Comparison of ENCODE assay signal across 20 cellular contexts in the genomic region with DNA sequence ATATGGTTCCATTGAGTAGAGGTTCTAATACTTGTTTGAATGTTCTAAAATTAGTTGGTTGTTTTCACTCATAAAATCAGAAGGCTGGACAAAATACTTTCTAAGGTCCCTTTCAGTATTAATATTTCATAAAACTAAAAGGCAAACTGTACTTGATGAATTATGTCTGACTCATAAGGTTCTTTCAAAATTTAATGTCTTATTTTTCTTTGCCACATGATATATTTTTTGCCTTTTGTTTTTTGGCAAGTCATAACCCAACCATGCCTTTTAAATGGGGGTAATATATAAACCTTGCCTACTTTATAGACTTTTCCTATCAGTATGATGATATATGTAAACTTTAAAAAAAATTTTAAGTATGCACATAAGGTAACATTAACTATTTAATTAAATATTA.
DNase-seq lines count a peak whose midpoint lies in the region; ATAC-seq, FAIRE-seq and TF ChIP-seq lines count a peak whose summit lies in the region.
"Had no signal": no experiment of that assay in that cellular context is flagged by ENCODE, and none has a peak within 500 bp of the region (broad histone marks: within the 10 kb centered on the region; RNA-seq: fewer than 3 reads in every experiment).

No MANE protein-coding gene starts in this region.

- DNase-seq in A549 (ENCODE audit: low read depth in 1 of 2, low spot score in 1 of 2) (no peak), NCI-H226 (peak; percentile 10), keratinocyte (ENCODE audit: low read depth, low spot score) (no peak), SW480 (ENCODE audit: low spot score) (no peak)
- DNase-seq in natural killer cell treated with Interleukin-12 subunit alpha and Interleukin-12 subunit beta and Interleukin-15 and Interleukin-18, amount 100 ng/mL, for 72 hours (ENCODE audit: low spot score), result no peak
- DNase-seq: activated CD4-positive, alpha-beta memory T cell treated with anti-CD3 and anti-CD28 coated beads, Interleukin-2, amount 10 ng/mL, durations not matched to agents 7 days and 5 days; activated effector memory CD4-positive, alpha-beta T cell treated with Interleukin-2 at 50 U/mL for 16 hours; effector memory CD4-positive, alpha-beta T cell; GOT3; NCI-H2029; NCI-H446 treated with DMSO at 0.1 percent for 48 hours; psoas muscle; SIG-M5; stimulated activated CD4-positive, alpha-beta T cell treated with anti-CD3 and anti-CD28 coated beads, Interleukin-1b, Interleukin-23, amount 100 ng/mL, for 48 hours; trophoblast cell had no signal

- H3K27me3 Mint-ChIP-seq in natural killer cell treated with Interleukin-12 subunit alpha and Interleukin-12 subunit beta and Interleukin-15 and Interleukin-18, amount 100 ng/mL, for 72 hours, result no peaks in the 10 kb centered on the region
- H3K27me3 Mint-ChIP-seq: activated CD4-positive, alpha-beta memory T cell treated with anti-CD3 and anti-CD28 coated beads, Interleukin-2, amount 10 ng/mL, durations not matched to agents 7 days and 5 days; B cell had no signal

- TF ChIP-seq EP300 in A549 (IDR thresholded peaks at IDR 0.05), result no peak

- POLR2A ChIA-PET in A549 (lab: Yijun Ruan, JAX), result no interaction called here

- no peaks in the 10 kb centered on the region for H4K20me1 ChIP-seq in keratinocyte (ENCODE audit: control insufficient read depth, extremely low read depth, insufficient read depth, low read length)

- ATAC-seq in A549 (no peak), GM18909 (IDR thresholded peaks at IDR 0.05; ENCODE audit: poor library complexity, unreplicated experiment) (no peak), HG03469 (IDR thresholded peaks at IDR 0.05; ENCODE audit: unreplicated experiment) (no peak)
- ATAC-seq in natural killer cell treated with Interleukin-12 subunit alpha and Interleukin-12 subunit beta and Interleukin-15 and Interleukin-18, amount 100 ng/mL, for 72 hours, result no peak
- ATAC-seq: psoas muscle had no signal

- no peak overlapping the region for H3K9ac ChIP-seq in keratinocyte (ENCODE audit: control insufficient read depth, extremely low read depth, insufficient read depth, low read length)

- no peak overlapping the region for H2AFZ ChIP-seq in keratinocyte (ENCODE audit: control insufficient read depth, low read length)

- TF ChIP-seq RAD21 in A549 (conservative IDR thresholded peaks at IDR 0.05 in 1 of 2, IDR thresholded peaks at IDR 0.05 in 1 of 2), result no peak

- peaks cover 0 to 2% of the 10 kb centered on the region in 2 experiments for H3K36me3 ChIP-seq in keratinocyte (ENCODE audit: control insufficient read depth in 2 of 2, extremely low read depth in 1 of 2, insufficient read depth in 2 of 2, low read length in 2 of 2)
- H3K36me3 ChIP-seq: esophagus muscularis mucosa had no signal

- no peaks in the 10 kb centered on the region for H3K36me3 Mint-ChIP-seq in natural killer cell treated with Interleukin-12 subunit alpha and Interleukin-12 subunit beta and Interleukin-15 and Interleukin-18, amount 100 ng/mL, for 72 hours

- CTCF ChIA-PET in A549 (lab: Yijun Ruan, JAX), result no interaction called here

- H3K27ac Mint-ChIP-seq in natural killer cell treated with Interleukin-12 subunit alpha and Interleukin-12 subunit beta and Interleukin-15 and Interleukin-18, amount 100 ng/mL, for 72 hours, result no peak overlapping the region
- H3K27ac Mint-ChIP-seq: activated CD4-positive, alpha-beta memory T cell treated with anti-CD3 and anti-CD28 coated beads, Interleukin-2, amount 10 ng/mL, durations not matched to agents 7 days and 5 days; B cell had no signal

- TF ChIP-seq CTCF in A549 (IDR thresholded peaks at IDR 0.05), result no peak
- TF ChIP-seq CTCF in keratinocyte (optimal IDR thresholded peaks at IDR 0.05 in 1 of 3, IDR thresholded peaks at IDR 0.05 in 1 of 3, conservative IDR thresholded peaks at IDR 0.05 in 1 of 3; ENCODE audit: extremely low read depth in 1 of 3, insufficient read depth in 2 of 3, low read length in 3 of 3), result no peak

- no peaks in the 10 kb centered on the region for H3K27me3 ChIP-seq in keratinocyte (ENCODE audit: control insufficient read depth, extremely low read depth, insufficient read depth, low read length)
- H3K27me3 ChIP-seq: esophagus muscularis mucosa had no signal

- H3K4me1 Mint-ChIP-seq in natural killer cell treated with Interleukin-12 subunit alpha and Interleukin-12 subunit beta and Interleukin-15 and Interleukin-18, amount 100 ng/mL, for 72 hours (ENCODE audit: low read depth in 2 of 2), result no peaks in the 10 kb centered on the region
- H3K4me1 Mint-ChIP-seq: B cell had no signal

- dilution Hi-C loops in keratinocyte (cut with MboI; ENCODE audit: extremely low pct_ligation_motif_present, low sequenced_read_pairs), result no loop called here

- no peak overlapping the region for H3K27ac ChIP-seq in A549
- H3K27ac ChIP-seq in keratinocyte (ENCODE audit: control insufficient read depth, insufficient read depth, low read length), result peak overlapping the region; percentile 66
- H3K27ac ChIP-seq: esophagus muscularis mucosa, psoas muscle had no signal

- FAIRE-seq in A549 (lab: Jason Lieb, UNC) (no peak), colon (lab: Jason Lieb, UNC) (peak; percentile 33), keratinocyte (lab: Jason Lieb, UNC) (no peak)

- H3K4me1 ChIP-seq in A549 (peaks cover 15% of the 10 kb centered on the region), keratinocyte (ENCODE audit: control insufficient read depth, extremely low read depth, insufficient read depth, low read length) (peaks cover 17% of the 10 kb centered on the region)

- H3K4me3 Mint-ChIP-seq in natural killer cell treated with Interleukin-12 subunit alpha and Interleukin-12 subunit beta and Interleukin-15 and Interleukin-18, amount 100 ng/mL, for 72 hours, result no peak overlapping the region
- H3K4me3 Mint-ChIP-seq: activated CD4-positive, alpha-beta memory T cell treated with anti-CD3 and anti-CD28 coated beads, Interleukin-2, amount 10 ng/mL, durations not matched to agents 7 days and 5 days; B cell had no signal

- H3K4me3 ChIP-seq in A549 (no peak overlapping the region), keratinocyte (ENCODE audit: control insufficient read depth in 2 of 3, extremely low read depth in 1 of 3, insufficient read depth in 2 of 3, low read depth in 1 of 3, low read length in 3 of 3) (no peak overlapping the region)
- H3K4me3 ChIP-seq: esophagus muscularis mucosa, psoas muscle had no signal

- no peaks in the 10 kb centered on the region for H3K9me3 ChIP-seq in A549
- no peaks in the 10 kb centered on the region for H3K9me3 ChIP-seq in keratinocyte (ENCODE audit: control insufficient read depth, low read depth, low read length)
- H3K9me3 ChIP-seq: esophagus muscularis mucosa, psoas muscle had no signal

- peaks cover 29% of the 10 kb centered on the region for H3K79me2 ChIP-seq in keratinocyte (ENCODE audit: control insufficient read depth, insufficient read depth, low read length)

- H3K4me2 ChIP-seq in A549 (peak overlapping the region; percentile 24; the same call in 2 of the 3 replicates), keratinocyte (ENCODE audit: control insufficient read depth, extremely low read depth, insufficient read depth, low read depth, low read length) (peak overlapping the region; percentile 45)

- H3K9me3 Mint-ChIP-seq in natural killer cell treated with Interleukin-12 subunit alpha and Interleukin-12 subunit beta and Interleukin-15 and Interleukin-18, amount 100 ng/mL, for 72 hours, result no peaks in the 10 kb centered on the region
- H3K9me3 Mint-ChIP-seq: activated CD4-positive, alpha-beta memory T cell treated with anti-CD3 and anti-CD28 coated beads, Interleukin-2, amount 10 ng/mL, durations not matched to agents 7 days and 5 days had no signal

- no peaks in the 10 kb centered on the region for H3K9me1 ChIP-seq in keratinocyte (ENCODE audit: control insufficient read depth, extremely low read depth, insufficient read depth, low read length)

- no peak for TF ChIP-seq POLR2A in A549 (IDR thresholded peaks at IDR 0.05; ENCODE audit: low read length)

TF ChIP-seq in A549, 52 proteins besides CTCF, POLR2A, EP300 and RAD21 (continues in another document):
- TF ChIP-seq TFCP2L1 (CRISPR knock-in tag; IDR thresholded peaks at IDR 0.05) (no peak), EHMT2 (IDR thresholded peaks at IDR 0.05; ENCODE audit: low read depth) (no peak), ZFP36 (IDR thresholded peaks at IDR 0.05; ENCODE audit: borderline replicate concordance, partially characterized antibody) (no peak), JUNB (IDR thresholded peaks at IDR 0.05) (no peak), SMC3 (IDR thresholded peaks at IDR 0.05) (no peak), CHD2 (IDR thresholded peaks at IDR 0.05; ENCODE audit: low read length, partially characterized antibody) (no peak), MYC (IDR thresholded peaks at IDR 0.05; ENCODE audit: borderline replicate concordance, low read length) (no peak), CHD4 (IDR thresholded peaks at IDR 0.05; ENCODE audit: borderline replicate concordance) (no peak)
- TF ChIP-seq, protein P1, sequence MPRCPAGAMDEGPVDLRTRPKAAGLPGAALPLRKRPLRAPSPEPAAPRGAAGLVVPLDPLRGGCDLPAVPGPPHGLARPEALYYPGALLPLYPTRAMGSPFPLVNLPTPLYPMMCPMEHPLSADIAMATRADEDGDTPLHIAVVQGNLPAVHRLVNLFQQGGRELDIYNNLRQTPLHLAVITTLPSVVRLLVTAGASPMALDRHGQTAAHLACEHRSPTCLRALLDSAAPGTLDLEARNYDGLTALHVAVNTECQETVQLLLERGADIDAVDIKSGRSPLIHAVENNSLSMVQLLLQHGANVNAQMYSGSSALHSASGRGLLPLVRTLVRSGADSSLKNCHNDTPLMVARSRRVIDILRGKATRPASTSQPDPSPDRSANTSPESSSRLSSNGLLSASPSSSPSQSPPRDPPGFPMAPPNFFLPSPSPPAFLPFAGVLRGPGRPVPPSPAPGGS (IDR thresholded peaks at IDR 0.05), result no peak
